Comparison of ENCODE assay signal across 8 cellular contexts in genomic region chr3:184289426-184289938, GRCh38. TPM values are rescaled to one million over a fixed set of nuclear protein-coding genes. Genes with fewer than 3 reads are reported as not detected.
A peak's percentile ranks its signal among the peaks of the same experiment; 100 is the strongest.
DNase-seq lines count a peak whose midpoint lies in the region; ATAC-seq and TF ChIP-seq lines count a peak whose summit lies in the region.

No MANE protein-coding gene starts in this region.

- no peak overlapping the region for H3K27ac Mint-ChIP-seq in CD4-positive, CD25-positive, alpha-beta regulatory T cell
- H3K27ac Mint-ChIP-seq in activated CD4-positive, alpha-beta memory T cell treated with anti-CD3 and anti-CD28 coated beads, Interleukin-2, amount 10 ng/mL, durations not matched to agents 7 days and 5 days, result no peak overlapping the region
- H3K27ac Mint-ChIP-seq in effector memory CD8-positive, alpha-beta T cell, result no peak overlapping the region

- H3K9me3 Mint-ChIP-seq in CD4-positive, CD25-positive, alpha-beta regulatory T cell, result no peaks in the 10 kb centered on the region
- no peaks in the 10 kb centered on the region for H3K9me3 Mint-ChIP-seq in activated CD4-positive, alpha-beta memory T cell treated with anti-CD3 and anti-CD28 coated beads, Interleukin-2, amount 10 ng/mL, durations not matched to agents 7 days and 5 days
- no peaks in the 10 kb centered on the region for H3K9me3 Mint-ChIP-seq in effector memory CD8-positive, alpha-beta T cell

- no peaks in the 10 kb centered on the region for H3K36me3 ChIP-seq in CD4-positive, CD25-positive, alpha-beta regulatory T cell (ENCODE audit: control insufficient read depth, insufficient read depth, low read length)
- H3K36me3 ChIP-seq in mucosa of descending colon (ENCODE audit: low read depth), result no peaks in the 10 kb centered on the region

- POLR2A ChIA-PET in activated CD4-positive, alpha-beta memory T cell treated with anti-CD3 and anti-CD28 coated beads, Interleukin-2, amount 10 ng/mL, durations not matched to agents 7 days and 5 days (lab: Charles Lee), result interaction anchor here (1.0 kb wide), 1 partner anchor 61 kb away, joined by 3 read pairs; no protein-coding TSS in a partner anchor

- H3K4me3 ChIP-seq in CD4-positive, CD25-positive, alpha-beta regulatory T cell (ENCODE audit: low read depth, low read length), result no peak overlapping the region
- H3K4me3 ChIP-seq in mucosa of descending colon, result no peak overlapping the region

- no peaks in the 10 kb centered on the region for H3K4me1 ChIP-seq in CD4-positive, CD25-positive, alpha-beta regulatory T cell (ENCODE audit: control insufficient read depth, insufficient read depth, low read length, poor library complexity, severe bottlenecking)
- H3K4me1 ChIP-seq in mucosa of descending colon (ENCODE audit: low read depth), result no peaks in the 10 kb centered on the region

- H3K9me3 ChIP-seq in CD4-positive, CD25-positive, alpha-beta regulatory T cell (ENCODE audit: control insufficient read depth in 2 of 2, low read length in 2 of 2), result no peaks in the 10 kb centered on the region
- no peaks in the 10 kb centered on the region for H3K9me3 ChIP-seq in mucosa of descending colon

- CTCF ChIA-PET in activated CD4-positive, alpha-beta memory T cell treated with anti-CD3 and anti-CD28 coated beads, Interleukin-2, amount 10 ng/mL, durations not matched to agents 7 days and 5 days (lab: Charles Lee), result interaction anchor here (0.6 to 8.6 kb wide), 15 partner anchors 18 to 405 kb away, joined by 3 to 53 read pairs (median 4); partner anchors contain the start of genes EEF1AKMT4 and PARL

- no peaks in the 10 kb centered on the region for H3K4me1 Mint-ChIP-seq in CD4-positive, CD25-positive, alpha-beta regulatory T cell
- H3K4me1 Mint-ChIP-seq in activated CD4-positive, alpha-beta memory T cell treated with anti-CD3 and anti-CD28 coated beads, Interleukin-2, amount 10 ng/mL, durations not matched to agents 7 days and 5 days, result no peaks in the 10 kb centered on the region
- H3K4me1 Mint-ChIP-seq in effector memory CD8-positive, alpha-beta T cell (ENCODE audit: low read depth in 2 of 2), result no peaks in the 10 kb centered on the region

- peak; percentile 30 to 57 (median 37) for DNase-seq in CD4-positive, CD25-positive, alpha-beta regulatory T cell
- DNase-seq in NCI-H748 treated with DMSO at 0.1 percent for 48 hours (lab: John Stamatoyannopoulos, UW), result peak; percentile 35
- peak; percentile 73 for DNase-seq in activated CD4-positive, alpha-beta memory T cell treated with anti-CD3 and anti-CD28 coated beads, Interleukin-2, amount 10 ng/mL, durations not matched to agents 7 days and 5 days
- peak; percentile 27 to 46 (median 33) for DNase-seq in effector memory CD8-positive, alpha-beta T cell
- peak in 2 of 3 donors; percentile 56 to 73 for DNase-seq in mucosa of descending colon
- DNase-seq in stimulated activated naive CD4-positive, alpha-beta T cell treated with Interleukin-2 at 50 U/mL for 16 hours (lab: John Stamatoyannopoulos, UW), result peak; percentile 42

- H3K36me3 Mint-ChIP-seq in CD4-positive, CD25-positive, alpha-beta regulatory T cell, result no peaks in the 10 kb centered on the region
- H3K36me3 Mint-ChIP-seq in activated CD4-positive, alpha-beta memory T cell treated with anti-CD3 and anti-CD28 coated beads, Interleukin-2, amount 10 ng/mL, durations not matched to agents 7 days and 5 days (ENCODE audit: low read depth), result no peaks in the 10 kb centered on the region
- H3K36me3 Mint-ChIP-seq in effector memory CD8-positive, alpha-beta T cell (ENCODE audit: insufficient read depth), result no peaks in the 10 kb centered on the region

- H3K4me3 Mint-ChIP-seq in CD4-positive, CD25-positive, alpha-beta regulatory T cell, result no peak overlapping the region
- H3K4me3 Mint-ChIP-seq in activated CD4-positive, alpha-beta memory T cell treated with anti-CD3 and anti-CD28 coated beads, Interleukin-2, amount 10 ng/mL, durations not matched to agents 7 days and 5 days, result no peak overlapping the region
- no peak overlapping the region for H3K4me3 Mint-ChIP-seq in effector memory CD8-positive, alpha-beta T cell

- intact Hi-C loops in mucosa of descending colon (cut with DNase I, micrococcal nuclease), result loop anchor here in 1 of 2 donors (10.0 kb wide), 1 partner anchor 395 kb away; no protein-coding TSS in a partner anchor

- TF ChIP-seq CTCF in mucosa of descending colon (IDR thresholded peaks at IDR 0.05), result peak; percentile 28

- H3K27ac ChIP-seq in CD4-positive, CD25-positive, alpha-beta regulatory T cell (ENCODE audit: insufficient read depth, low read length, poor library complexity, severe bottlenecking), result no peak overlapping the region

- peaks cover 27% of the 10 kb centered on the region for H3K27me3 Mint-ChIP-seq in CD4-positive, CD25-positive, alpha-beta regulatory T cell
- H3K27me3 Mint-ChIP-seq in activated CD4-positive, alpha-beta memory T cell treated with anti-CD3 and anti-CD28 coated beads, Interleukin-2, amount 10 ng/mL, durations not matched to agents 7 days and 5 days, result peaks cover 11% of the 10 kb centered on the region
- H3K27me3 Mint-ChIP-seq in effector memory CD8-positive, alpha-beta T cell, result peaks cover 18 to 60% of the 10 kb centered on the region in 2 donors

- peak; percentile 46 to 54 for ATAC-seq in CD4-positive, CD25-positive, alpha-beta regulatory T cell (ENCODE audit: low read depth in 2 of 2)
- ATAC-seq in HG02642 (IDR thresholded peaks at IDR 0.05; ENCODE audit: poor library complexity, unreplicated experiment) (peak; percentile 43), mucosa of descending colon (peak; percentile 73), GM18502 (IDR thresholded peaks at IDR 0.05; ENCODE audit: poor library complexity, unreplicated experiment) (no peak)
- ATAC-seq in effector memory CD8-positive, alpha-beta T cell (replicated peaks), result peak; percentile 69

- peaks cover 3% of the 10 kb centered on the region for H3K27me3 ChIP-seq in CD4-positive, CD25-positive, alpha-beta regulatory T cell (ENCODE audit: control insufficient read depth, insufficient read depth, low read length)

RNA-seq across cellular contexts. Expression of gene PSMD2, which starts 9.6 kb away (rescaled TPM):
- total RNA-seq in CD4-positive, CD25-positive, alpha-beta regulatory T cell, result 162 TPM
- 100 to 1,000 TPM; 151 to 206 (median 190) TPM for polyA plus RNA-seq in CD4-positive, CD25-positive, alpha-beta regulatory T cell
- 100 to 1,000 TPM; 177 TPM for total RNA-seq in activated CD4-positive, alpha-beta memory T cell treated with anti-CD3 and anti-CD28 coated beads, Interleukin-2, amount 10 ng/mL, durations not matched to agents 7 days and 5 days
- total RNA-seq in mucosa of descending colon, result 100 to 1,000 TPM; 160 to 223 (median 176) TPM

RNA-seq across cellular contexts. Expression of gene ECE2, which starts 13.7 kb away (rescaled TPM):
- total RNA-seq in CD4-positive, CD25-positive, alpha-beta regulatory T cell, result not detected
- polyA plus RNA-seq in CD4-positive, CD25-positive, alpha-beta regulatory T cell, result not detected
- total RNA-seq in activated CD4-positive, alpha-beta memory T cell treated with anti-CD3 and anti-CD28 coated beads, Interleukin-2, amount 10 ng/mL, durations not matched to agents 7 days and 5 days, result not detected
- total RNA-seq in mucosa of descending colon, result 1 to 10 TPM in 1 of 3 donors, under 1 TPM in 1, not detected in 1; 0.19 to 2.2 TPM

RNA-seq across cellular contexts. Expression of gene EIF4G1, which starts 24.9 kb away (rescaled TPM):
- total RNA-seq in CD4-positive, CD25-positive, alpha-beta regulatory T cell, result 182 TPM
- polyA plus RNA-seq in CD4-positive, CD25-positive, alpha-beta regulatory T cell, result 10 to 100 TPM; 13.7 to 18.8 (median 16.5) TPM
- total RNA-seq in activated CD4-positive, alpha-beta memory T cell treated with anti-CD3 and anti-CD28 coated beads, Interleukin-2, amount 10 ng/mL, durations not matched to agents 7 days and 5 days, result 100 to 1,000 TPM; 259 to 266 TPM
- total RNA-seq in mucosa of descending colon, result 100 to 1,000 TPM; 256 to 305 (median 267) TPM

RNA-seq across cellular contexts. Expression of gene CAMK2N2, which starts 28.1 kb away (rescaled TPM):
- total RNA-seq in CD4-positive, CD25-positive, alpha-beta regulatory T cell, result 0.37 TPM
- not detected for polyA plus RNA-seq in CD4-positive, CD25-positive, alpha-beta regulatory T cell
- under 1 TPM in 1 of 2 experiments, not detected in 1; 0.23 TPM for total RNA-seq in activated CD4-positive, alpha-beta memory T cell treated with anti-CD3 and anti-CD28 coated beads, Interleukin-2, amount 10 ng/mL, durations not matched to agents 7 days and 5 days
- total RNA-seq in mucosa of descending colon, result under 1 TPM in 1 of 3 donors, not detected in 2; 0.95 TPM

RNA-seq across cellular contexts. Expression of gene EEF1AKMT4, which starts 40.0 kb away (rescaled TPM):
- total RNA-seq in CD4-positive, CD25-positive, alpha-beta regulatory T cell, result 0.84 TPM
- polyA plus RNA-seq in CD4-positive, CD25-positive, alpha-beta regulatory T cell, result 1 to 10 TPM; 5.1 to 7.5 (median 5.7) TPM
- total RNA-seq in activated CD4-positive, alpha-beta memory T cell treated with anti-CD3 and anti-CD28 coated beads, Interleukin-2, amount 10 ng/mL, durations not matched to agents 7 days and 5 days, result 1 to 10 TPM; 3.1 to 3.8 TPM
- total RNA-seq in mucosa of descending colon, result 1 to 10 TPM; 2.8 to 5.0 (median 3.2) TPM
